In the genomic region with DNA sequence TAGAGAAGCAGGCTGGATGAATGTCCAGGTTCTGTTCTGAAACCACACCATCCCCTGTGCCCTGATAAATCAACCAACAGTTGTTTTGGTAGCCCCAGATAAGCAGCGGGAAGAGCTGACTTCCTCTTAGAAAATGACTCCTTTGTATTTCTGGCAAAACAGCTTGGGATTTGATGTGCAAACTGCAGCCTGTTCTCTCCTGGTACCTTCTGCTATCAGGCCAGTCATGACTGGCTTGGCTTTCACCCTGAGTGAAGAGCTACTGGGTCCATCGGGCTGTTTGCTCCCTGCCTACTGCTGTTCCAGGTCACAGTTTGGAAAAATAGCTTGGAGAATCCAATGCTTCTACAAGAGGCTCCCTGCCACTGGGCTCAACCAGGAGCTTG, we compare ENCODE assay signal across 1 cellular context.
TF ChIP-seq lines count a peak whose summit lies in the region.

No MANE protein-coding gene starts in this region.

TF ChIP-seq in K562, 482 proteins besides CTCF, POLR2A, EP300 and RAD21 (continued from another document and continues in another):
- TF ChIP-seq, protein P1, sequence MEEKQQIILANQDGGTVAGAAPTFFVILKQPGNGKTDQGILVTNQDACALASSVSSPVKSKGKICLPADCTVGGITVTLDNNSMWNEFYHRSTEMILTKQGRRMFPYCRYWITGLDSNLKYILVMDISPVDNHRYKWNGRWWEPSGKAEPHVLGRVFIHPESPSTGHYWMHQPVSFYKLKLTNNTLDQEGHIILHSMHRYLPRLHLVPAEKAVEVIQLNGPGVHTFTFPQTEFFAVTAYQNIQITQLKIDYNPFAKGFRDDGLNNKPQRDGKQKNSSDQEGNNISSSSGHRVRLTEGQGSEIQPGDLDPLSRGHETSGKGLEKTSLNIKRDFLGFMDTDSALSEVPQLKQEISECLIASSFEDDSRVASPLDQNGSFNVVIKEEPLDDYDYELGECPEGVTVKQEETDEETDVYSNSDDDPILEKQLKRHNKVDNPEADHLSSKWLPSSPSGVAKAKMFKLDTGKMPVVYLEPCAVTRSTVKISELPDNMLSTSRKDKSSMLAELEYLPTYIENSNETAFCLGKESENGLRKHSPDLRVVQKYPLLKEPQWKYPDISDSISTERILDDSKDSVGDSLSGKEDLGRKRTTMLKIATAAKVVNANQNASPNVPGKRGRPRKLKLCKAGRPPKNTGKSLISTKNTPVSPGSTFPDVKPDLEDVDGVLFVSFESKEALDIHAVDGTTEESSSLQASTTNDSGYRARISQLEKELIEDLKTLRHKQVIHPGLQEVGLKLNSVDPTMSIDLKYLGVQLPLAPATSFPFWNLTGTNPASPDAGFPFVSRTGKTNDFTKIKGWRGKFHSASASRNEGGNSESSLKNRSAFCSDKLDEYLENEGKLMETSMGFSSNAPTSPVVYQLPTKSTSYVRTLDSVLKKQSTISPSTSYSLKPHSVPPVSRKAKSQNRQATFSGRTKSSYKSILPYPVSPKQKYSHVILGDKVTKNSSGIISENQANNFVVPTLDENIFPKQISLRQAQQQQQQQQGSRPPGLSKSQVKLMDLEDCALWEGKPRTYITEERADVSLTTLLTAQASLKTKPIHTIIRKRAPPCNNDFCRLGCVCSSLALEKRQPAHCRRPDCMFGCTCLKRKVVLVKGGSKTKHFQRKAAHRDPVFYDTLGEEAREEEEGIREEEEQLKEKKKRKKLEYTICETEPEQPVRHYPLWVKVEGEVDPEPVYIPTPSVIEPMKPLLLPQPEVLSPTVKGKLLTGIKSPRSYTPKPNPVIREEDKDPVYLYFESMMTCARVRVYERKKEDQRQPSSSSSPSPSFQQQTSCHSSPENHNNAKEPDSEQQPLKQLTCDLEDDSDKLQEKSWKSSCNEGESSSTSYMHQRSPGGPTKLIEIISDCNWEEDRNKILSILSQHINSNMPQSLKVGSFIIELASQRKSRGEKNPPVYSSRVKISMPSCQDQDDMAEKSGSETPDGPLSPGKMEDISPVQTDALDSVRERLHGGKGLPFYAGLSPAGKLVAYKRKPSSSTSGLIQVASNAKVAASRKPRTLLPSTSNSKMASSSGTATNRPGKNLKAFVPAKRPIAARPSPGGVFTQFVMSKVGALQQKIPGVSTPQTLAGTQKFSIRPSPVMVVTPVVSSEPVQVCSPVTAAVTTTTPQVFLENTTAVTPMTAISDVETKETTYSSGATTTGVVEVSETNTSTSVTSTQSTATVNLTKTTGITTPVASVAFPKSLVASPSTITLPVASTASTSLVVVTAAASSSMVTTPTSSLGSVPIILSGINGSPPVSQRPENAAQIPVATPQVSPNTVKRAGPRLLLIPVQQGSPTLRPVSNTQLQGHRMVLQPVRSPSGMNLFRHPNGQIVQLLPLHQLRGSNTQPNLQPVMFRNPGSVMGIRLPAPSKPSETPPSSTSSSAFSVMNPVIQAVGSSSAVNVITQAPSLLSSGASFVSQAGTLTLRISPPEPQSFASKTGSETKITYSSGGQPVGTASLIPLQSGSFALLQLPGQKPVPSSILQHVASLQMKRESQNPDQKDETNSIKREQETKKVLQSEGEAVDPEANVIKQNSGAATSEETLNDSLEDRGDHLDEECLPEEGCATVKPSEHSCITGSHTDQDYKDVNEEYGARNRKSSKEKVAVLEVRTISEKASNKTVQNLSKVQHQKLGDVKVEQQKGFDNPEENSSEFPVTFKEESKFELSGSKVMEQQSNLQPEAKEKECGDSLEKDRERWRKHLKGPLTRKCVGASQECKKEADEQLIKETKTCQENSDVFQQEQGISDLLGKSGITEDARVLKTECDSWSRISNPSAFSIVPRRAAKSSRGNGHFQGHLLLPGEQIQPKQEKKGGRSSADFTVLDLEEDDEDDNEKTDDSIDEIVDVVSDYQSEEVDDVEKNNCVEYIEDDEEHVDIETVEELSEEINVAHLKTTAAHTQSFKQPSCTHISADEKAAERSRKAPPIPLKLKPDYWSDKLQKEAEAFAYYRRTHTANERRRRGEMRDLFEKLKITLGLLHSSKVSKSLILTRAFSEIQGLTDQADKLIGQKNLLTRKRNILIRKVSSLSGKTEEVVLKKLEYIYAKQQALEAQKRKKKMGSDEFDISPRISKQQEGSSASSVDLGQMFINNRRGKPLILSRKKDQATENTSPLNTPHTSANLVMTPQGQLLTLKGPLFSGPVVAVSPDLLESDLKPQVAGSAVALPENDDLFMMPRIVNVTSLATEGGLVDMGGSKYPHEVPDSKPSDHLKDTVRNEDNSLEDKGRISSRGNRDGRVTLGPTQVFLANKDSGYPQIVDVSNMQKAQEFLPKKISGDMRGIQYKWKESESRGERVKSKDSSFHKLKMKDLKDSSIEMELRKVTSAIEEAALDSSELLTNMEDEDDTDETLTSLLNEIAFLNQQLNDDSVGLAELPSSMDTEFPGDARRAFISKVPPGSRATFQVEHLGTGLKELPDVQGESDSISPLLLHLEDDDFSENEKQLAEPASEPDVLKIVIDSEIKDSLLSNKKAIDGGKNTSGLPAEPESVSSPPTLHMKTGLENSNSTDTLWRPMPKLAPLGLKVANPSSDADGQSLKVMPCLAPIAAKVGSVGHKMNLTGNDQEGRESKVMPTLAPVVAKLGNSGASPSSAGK (IDR thresholded peaks at IDR 0.05), result no peak
- TF ChIP-seq EHMT2 (IDR thresholded peaks at IDR 0.05) (peak; percentile 88), BMI1 (IDR thresholded peaks at IDR 0.05; ENCODE audit: low read length) (no peak), CREM (IDR thresholded peaks at IDR 0.05; ENCODE audit: low read depth) (peak; percentile 77), SAFB (IDR thresholded peaks at IDR 0.05; ENCODE audit: borderline replicate concordance, low read depth, low read length) (no peak), ZNF217 (CRISPR knock-in tag; IDR thresholded peaks at IDR 0.05) (no peak), KDM5B (IDR thresholded peaks at IDR 0.05; ENCODE audit: insufficient replicate concordance, low read depth, low read length) (no peak), ZC3H4 (CRISPR knock-in tag; IDR thresholded peaks at IDR 0.05; ENCODE audit: borderline replicate concordance) (no peak), PRMT5 (CRISPR knock-in tag; IDR thresholded peaks at IDR 0.05) (no peak), PHF21A (IDR thresholded peaks at IDR 0.05; ENCODE audit: borderline replicate concordance, low read depth) (no peak), MCM3 (IDR thresholded peaks at IDR 0.05) (no peak), CCAR2 (IDR thresholded peaks at IDR 0.05; ENCODE audit: low read depth, low read length) (no peak), RBFOX2 (IDR thresholded peaks at IDR 0.05; ENCODE audit: low read depth, low read length) (no peak), RBBP5 (IDR thresholded peaks at IDR 0.05; ENCODE audit: borderline replicate concordance, insufficient read depth, low read length, poor library complexity, severe bottlenecking) (peak; percentile 28), TAF1 (IDR thresholded peaks at IDR 0.05; ENCODE audit: control insufficient read depth, extremely low read depth, insufficient read depth, low read length, severe bottlenecking) (peak; percentile 58), BRD4 (IDR thresholded peaks at IDR 0.05) (no peak), CBX1 (IDR thresholded peaks at IDR 0.05; ENCODE audit: low read depth) (no peak), BRF1 (IDR thresholded peaks at IDR 0.05; ENCODE audit: borderline replicate concordance, extremely low read depth, insufficient read length) (no peak), ZNF347 (CRISPR knock-in tag; IDR thresholded peaks at IDR 0.05; ENCODE audit: low read depth) (no peak), FUS (optimal IDR thresholded peaks at IDR 0.05; ENCODE audit: low read depth, low read length) (no peak), FOS (IDR thresholded peaks at IDR 0.05; ENCODE audit: extremely low read depth, insufficient read length) (no peak), SMARCC2 (IDR thresholded peaks at IDR 0.05; ENCODE audit: low read depth) (peak; percentile 99), DMBX1 (CRISPR knock-in tag; IDR thresholded peaks at IDR 0.05; ENCODE audit: borderline replicate concordance) (peak; percentile 93), ESRRA (IDR thresholded peaks at IDR 0.05; ENCODE audit: borderline replicate concordance, low read depth) (peak; percentile 93; the same call in 1 of the 2 replicates), RB1 (IDR thresholded peaks at IDR 0.05; ENCODE audit: low read depth) (no peak), HDAC8 (tag; IDR thresholded peaks at IDR 0.05) (no peak), TBL1XR1 (IDR thresholded peaks at IDR 0.05; ENCODE audit: low read length in 2 of 2) (peak; percentile 89 to 96; a peak in 3 of 4 replicates), POLR2G (IDR thresholded peaks at IDR 0.05; ENCODE audit: low read depth, low read length) (no peak), ZKSCAN1 (IDR thresholded peaks at IDR 0.05; ENCODE audit: low read depth, low read length) (peak; percentile 96), NCOA1 (IDR thresholded peaks at IDR 0.05; ENCODE audit: low read depth) (peak; percentile 92), MTA1 (IDR thresholded peaks at IDR 0.05; ENCODE audit: borderline replicate concordance) (peak; percentile 91), ZNF239 (CRISPR knock-in tag; IDR thresholded peaks at IDR 0.05) (peak; percentile 57)
- TF ChIP-seq, protein P2, sequence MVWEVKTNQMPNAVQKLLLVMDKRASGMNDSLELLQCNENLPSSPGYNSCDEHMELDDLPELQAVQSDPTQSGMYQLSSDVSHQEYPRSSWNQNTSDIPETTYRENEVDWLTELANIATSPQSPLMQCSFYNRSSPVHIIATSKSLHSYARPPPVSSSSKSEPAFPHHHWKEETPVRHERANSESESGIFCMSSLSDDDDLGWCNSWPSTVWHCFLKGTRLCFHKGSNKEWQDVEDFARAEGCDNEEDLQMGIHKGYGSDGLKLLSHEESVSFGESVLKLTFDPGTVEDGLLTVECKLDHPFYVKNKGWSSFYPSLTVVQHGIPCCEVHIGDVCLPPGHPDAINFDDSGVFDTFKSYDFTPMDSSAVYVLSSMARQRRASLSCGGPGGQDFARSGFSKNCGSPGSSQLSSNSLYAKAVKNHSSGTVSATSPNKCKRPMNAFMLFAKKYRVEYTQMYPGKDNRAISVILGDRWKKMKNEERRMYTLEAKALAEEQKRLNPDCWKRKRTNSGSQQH (CRISPR knock-in tag; IDR thresholded peaks at IDR 0.05), result peak; percentile 56; the same call in 1 of the 2 replicates
- TF ChIP-seq, protein P3, sequence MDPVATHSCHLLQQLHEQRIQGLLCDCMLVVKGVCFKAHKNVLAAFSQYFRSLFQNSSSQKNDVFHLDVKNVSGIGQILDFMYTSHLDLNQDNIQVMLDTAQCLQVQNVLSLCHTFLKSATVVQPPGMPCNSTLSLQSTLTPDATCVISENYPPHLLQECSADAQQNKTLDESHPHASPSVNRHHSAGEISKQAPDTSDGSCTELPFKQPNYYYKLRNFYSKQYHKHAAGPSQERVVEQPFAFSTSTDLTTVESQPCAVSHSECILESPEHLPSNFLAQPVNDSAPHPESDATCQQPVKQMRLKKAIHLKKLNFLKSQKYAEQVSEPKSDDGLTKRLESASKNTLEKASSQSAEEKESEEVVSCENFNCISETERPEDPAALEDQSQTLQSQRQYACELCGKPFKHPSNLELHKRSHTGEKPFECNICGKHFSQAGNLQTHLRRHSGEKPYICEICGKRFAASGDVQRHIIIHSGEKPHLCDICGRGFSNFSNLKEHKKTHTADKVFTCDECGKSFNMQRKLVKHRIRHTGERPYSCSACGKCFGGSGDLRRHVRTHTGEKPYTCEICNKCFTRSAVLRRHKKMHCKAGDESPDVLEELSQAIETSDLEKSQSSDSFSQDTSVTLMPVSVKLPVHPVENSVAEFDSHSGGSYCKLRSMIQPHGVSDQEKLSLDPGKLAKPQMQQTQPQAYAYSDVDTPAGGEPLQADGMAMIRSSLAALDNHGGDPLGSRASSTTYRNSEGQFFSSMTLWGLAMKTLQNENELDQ (CRISPR knock-in tag; IDR thresholded peaks at IDR 0.05; ENCODE audit: borderline replicate concordance), result no peak
- TF ChIP-seq, protein P4, sequence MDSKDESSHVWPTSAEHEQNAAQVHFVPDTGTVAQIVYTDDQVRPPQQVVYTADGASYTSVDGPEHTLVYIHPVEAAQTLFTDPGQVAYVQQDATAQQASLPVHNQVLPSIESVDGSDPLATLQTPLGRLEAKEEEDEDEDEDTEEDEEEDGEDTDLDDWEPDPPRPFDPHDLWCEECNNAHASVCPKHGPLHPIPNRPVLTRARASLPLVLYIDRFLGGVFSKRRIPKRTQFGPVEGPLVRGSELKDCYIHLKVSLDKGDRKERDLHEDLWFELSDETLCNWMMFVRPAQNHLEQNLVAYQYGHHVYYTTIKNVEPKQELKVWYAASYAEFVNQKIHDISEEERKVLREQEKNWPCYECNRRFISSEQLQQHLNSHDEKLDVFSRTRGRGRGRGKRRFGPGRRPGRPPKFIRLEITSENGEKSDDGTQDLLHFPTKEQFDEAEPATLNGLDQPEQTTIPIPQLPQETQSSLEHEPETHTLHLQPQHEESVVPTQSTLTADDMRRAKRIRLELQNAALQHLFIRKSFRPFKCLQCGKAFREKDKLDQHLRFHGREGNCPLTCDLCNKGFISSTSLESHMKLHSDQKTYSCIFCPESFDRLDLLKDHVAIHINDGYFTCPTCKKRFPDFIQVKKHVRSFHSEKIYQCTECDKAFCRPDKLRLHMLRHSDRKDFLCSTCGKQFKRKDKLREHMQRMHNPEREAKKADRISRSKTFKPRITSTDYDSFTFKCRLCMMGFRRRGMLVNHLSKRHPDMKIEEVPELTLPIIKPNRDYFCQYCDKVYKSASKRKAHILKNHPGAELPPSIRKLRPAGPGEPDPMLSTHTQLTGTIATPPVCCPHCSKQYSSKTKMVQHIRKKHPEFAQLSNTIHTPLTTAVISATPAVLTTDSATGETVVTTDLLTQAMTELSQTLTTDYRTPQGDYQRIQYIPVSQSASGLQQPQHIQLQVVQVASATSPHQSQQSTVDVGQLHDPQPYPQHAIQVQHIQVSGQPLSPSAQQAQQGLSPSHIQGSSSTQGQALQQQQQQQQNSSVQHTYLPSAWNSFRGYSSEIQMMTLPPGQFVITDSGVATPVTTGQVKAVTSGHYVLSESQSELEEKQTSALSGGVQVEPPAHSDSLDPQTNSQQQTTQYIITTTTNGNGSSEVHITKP (IDR thresholded peaks at IDR 0.05; ENCODE audit: partially characterized antibody), result peak; percentile 73
- TF ChIP-seq, protein P5, sequence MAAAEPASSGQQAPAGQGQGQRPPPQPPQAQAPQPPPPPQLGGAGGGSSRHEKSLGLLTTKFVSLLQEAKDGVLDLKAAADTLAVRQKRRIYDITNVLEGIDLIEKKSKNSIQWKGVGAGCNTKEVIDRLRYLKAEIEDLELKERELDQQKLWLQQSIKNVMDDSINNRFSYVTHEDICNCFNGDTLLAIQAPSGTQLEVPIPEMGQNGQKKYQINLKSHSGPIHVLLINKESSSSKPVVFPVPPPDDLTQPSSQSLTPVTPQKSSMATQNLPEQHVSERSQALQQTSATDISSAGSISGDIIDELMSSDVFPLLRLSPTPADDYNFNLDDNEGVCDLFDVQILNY (CRISPR knock-in tag; IDR thresholded peaks at IDR 0.05), result no peak
- TF ChIP-seq, protein P6, sequence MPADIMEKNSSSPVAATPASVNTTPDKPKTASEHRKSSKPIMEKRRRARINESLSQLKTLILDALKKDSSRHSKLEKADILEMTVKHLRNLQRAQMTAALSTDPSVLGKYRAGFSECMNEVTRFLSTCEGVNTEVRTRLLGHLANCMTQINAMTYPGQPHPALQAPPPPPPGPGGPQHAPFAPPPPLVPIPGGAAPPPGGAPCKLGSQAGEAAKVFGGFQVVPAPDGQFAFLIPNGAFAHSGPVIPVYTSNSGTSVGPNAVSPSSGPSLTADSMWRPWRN (IDR thresholded peaks at IDR 0.05; ENCODE audit: low read depth), result peak; percentile 82
